Comparison of ENCODE assay signal across 8 cellular contexts in the genomic region with DNA sequence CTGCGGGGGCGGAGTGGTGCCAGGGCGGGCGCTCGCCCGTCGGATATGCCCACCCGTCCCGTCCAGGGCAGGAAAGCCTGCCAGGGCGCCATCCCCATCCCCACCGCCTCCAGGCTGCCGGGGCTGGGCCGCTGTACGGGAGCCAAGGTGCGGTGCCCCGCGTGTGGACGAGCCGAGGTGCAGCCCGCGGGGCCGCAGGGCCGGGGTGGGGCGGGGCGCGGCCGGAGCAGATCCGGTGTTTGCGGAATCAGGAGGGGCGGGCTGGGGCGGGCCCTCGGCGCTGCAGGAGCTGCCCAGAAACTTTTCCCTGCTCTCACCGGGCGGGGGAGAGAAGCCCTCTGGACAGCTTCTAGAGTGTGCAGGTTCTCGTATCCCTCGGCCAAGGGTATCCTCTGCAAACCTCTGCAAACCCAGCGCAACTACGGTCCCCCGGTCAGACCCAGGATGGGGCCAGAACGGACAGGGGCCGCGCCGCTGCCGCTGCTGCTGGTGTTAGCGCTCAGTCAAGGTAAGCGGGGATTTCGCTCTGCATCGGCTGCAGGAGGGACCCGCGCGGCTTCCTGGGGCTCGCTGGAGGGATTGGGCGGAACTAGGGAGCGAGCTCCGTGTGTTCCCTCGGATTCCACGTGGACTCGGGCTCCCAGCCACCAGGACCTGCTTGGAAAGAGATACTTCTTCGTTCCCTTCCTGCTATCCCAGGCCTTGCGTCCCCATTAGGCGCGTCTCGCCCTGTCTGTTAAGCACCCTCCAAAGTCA. TPM values are rescaled to one million over a fixed set of nuclear protein-coding genes. Genes with fewer than 3 reads are reported as not detected.
DNase-seq lines count a peak whose midpoint lies in the region; ATAC-seq, FAIRE-seq and TF ChIP-seq lines count a peak whose summit lies in the region.

Gene ITGA2, plus strand, starts transcription at position 328 of the 756 bp plus-strand sequence. Its CDS starts 117 bp downstream, at position 445.

- H3K36me3 Mint-ChIP-seq in neural crest cell (ENCODE audit: low read depth) = peaks cover 4% of the 10 kb centered on the region

- in situ Hi-C loops in HAP-1 (cut with MboI; ENCODE audit: low sequenced_read_pairs) = no loop called here

- H3K9me3 Mint-ChIP-seq in neural crest cell = peaks cover 3% of the 10 kb centered on the region

- ATAC-seq in HG03565 (IDR thresholded peaks at IDR 0.05; ENCODE audit: unreplicated experiment) = no peak

- H3K27ac Mint-ChIP-seq in neural crest cell (ENCODE audit: unreplicated experiment) = no peak within 1 kb of the TSS

- H3K4me3 Mint-ChIP-seq in neural crest cell = peak within 1 kb of the TSS; percentile 86

- no peaks in the 10 kb centered on the region for H3K36me3 ChIP-seq in HAP-1 (replicated peaks)

- TF ChIP-seq CTCF in neural crest cell (conservative IDR thresholded peaks at IDR 0.05) = no peak

- peaks cover 11% of the 10 kb centered on the region for H3K4me1 Mint-ChIP-seq in neural crest cell

- peaks cover 82% of the 10 kb centered on the region for H3K27me3 Mint-ChIP-seq in neural crest cell (ENCODE audit: low read depth)

- H3K27me3 ChIP-seq in HAP-1 (ENCODE audit: low read depth) = no peaks in the 10 kb centered on the region

- FAIRE-seq in frontal cortex (lab: Jason Lieb, UNC) = no peak

- peak within 1 kb of the TSS; percentile 81 for H3K4me3 ChIP-seq in HAP-1

- no peaks in the 10 kb centered on the region for H3K9me3 ChIP-seq in HAP-1

- H3K4me1 ChIP-seq in HAP-1 = peaks cover 4% of the 10 kb centered on the region

- peak; percentile 54 for DNase-seq in DMS53 treated with DMSO at 0.1 percent for 48 hours (lab: John Stamatoyannopoulos, UW; ENCODE audit: unreplicated experiment)
- DNase-seq in HAP-1 (ENCODE audit: low spot score in 2 of 2) = peak; percentile 65 to 84
- peak; percentile 25 for DNase-seq in NCI-H510A (lab: John Stamatoyannopoulos, UW)
- DNase-seq in activated T-helper 9 cell treated with anti-CD3 and anti-CD28 coated beads, Interleukin-2, amount 50 U/mL, for 16 hours (ENCODE audit: low read depth) = peak; percentile 5
- DNase-seq in frontal cortex (ENCODE audit: low spot score in 2 of 2) = peak; percentile 41 to 61
- DNase-seq in neural crest cell (ENCODE audit: low read depth, low spot score) = peak; percentile 27
- no peak for DNase-seq in NCI-H187 treated with DMSO at 0.1 percent for 48 hours (lab: John Stamatoyannopoulos, UW)

RNA-seq across cellular contexts. Expression of gene ITGA2, which starts in this region (rescaled TPM):
- total RNA-seq in frontal cortex (2.0 TPM), neural crest cell (1.7 and 2.0 TPM in 2 replicates)
